8 cellular contexts compared by ENCODE assay signal in genomic region chr17:37643829-37644228, GRCh38. TPM values are rescaled to one million over a fixed set of nuclear protein-coding genes. Genes with fewer than 3 reads are reported as not detected.
DNase-seq lines count a peak whose midpoint lies in the region; ATAC-seq and TF ChIP-seq lines count a peak whose summit lies in the region.

No MANE protein-coding gene starts in this region.

- H3K27me3 ChIP-seq in tibial artery = peaks cover 0 to 6% of the 10 kb centered on the region in 2 donors

- no peak for DNase-seq in activated CD4-positive, alpha-beta T cell treated with anti-CD3 and anti-CD28 coated beads, Interleukin-2, amount 10 ng/mL, durations not matched to agents 7 days and 5 days
- no peak for DNase-seq in activated CD4-positive, alpha-beta T cell treated with anti-CD3 and anti-CD28 coated beads, Interleukin-2, amount 50 U/mL, for 48 hours
- no peak for DNase-seq in activated naive CD8-positive, alpha-beta T cell treated with anti-CD3 and anti-CD28 coated beads, Interleukin-2, amount 10 ng/mL, durations not matched to agents 7 days and 5 days
- DNase-seq in kidney tubule cell (ENCODE audit: low spot score) (peak; percentile 48), tibial artery (no peak), omental fat pad (ENCODE audit: low spot score) (no peak), epidermal melanocyte (ENCODE audit: insufficient read length, low spot score) (no peak), NCI-H2107 treated with DMSO at 0.1 percent for 48 hours (lab: John Stamatoyannopoulos, UW; ENCODE audit: unreplicated experiment) (no peak)

- peaks cover 47% of the 10 kb centered on the region for H3K27me3 Mint-ChIP-seq in activated CD4-positive, alpha-beta T cell treated with anti-CD3 and anti-CD28 coated beads, Interleukin-2, amount 10 ng/mL, durations not matched to agents 7 days and 5 days
- H3K27me3 Mint-ChIP-seq in activated naive CD8-positive, alpha-beta T cell treated with anti-CD3 and anti-CD28 coated beads, Interleukin-2, amount 10 ng/mL, durations not matched to agents 7 days and 5 days = peaks cover 49% of the 10 kb centered on the region

- TF ChIP-seq CTCF in tibial artery (IDR thresholded peaks at IDR 0.05) = no peak
- TF ChIP-seq CTCF in omental fat pad (IDR thresholded peaks at IDR 0.05) = no peak

- peak overlapping the region; percentile 97 for H3K4me3 Mint-ChIP-seq in activated CD4-positive, alpha-beta T cell treated with anti-CD3 and anti-CD28 coated beads, Interleukin-2, amount 10 ng/mL, durations not matched to agents 7 days and 5 days
- peak overlapping the region; percentile 91 for H3K4me3 Mint-ChIP-seq in activated naive CD8-positive, alpha-beta T cell treated with anti-CD3 and anti-CD28 coated beads, Interleukin-2, amount 10 ng/mL, durations not matched to agents 7 days and 5 days

- peaks cover 0 to 18% (median 12%) of the 10 kb centered on the region in 3 donors for H3K36me3 ChIP-seq in tibial artery

- no peaks in the 10 kb centered on the region for H3K9me3 Mint-ChIP-seq in activated CD4-positive, alpha-beta T cell treated with anti-CD3 and anti-CD28 coated beads, Interleukin-2, amount 10 ng/mL, durations not matched to agents 7 days and 5 days
- no peaks in the 10 kb centered on the region for H3K9me3 Mint-ChIP-seq in activated naive CD8-positive, alpha-beta T cell treated with anti-CD3 and anti-CD28 coated beads, Interleukin-2, amount 10 ng/mL, durations not matched to agents 7 days and 5 days

- peak overlapping the region; percentile 86 to 87 for H3K27ac ChIP-seq in tibial artery

- CTCF ChIA-PET in activated CD4-positive, alpha-beta T cell treated with anti-CD3 and anti-CD28 coated beads, Interleukin-2, amount 10 ng/mL, durations not matched to agents 7 days and 5 days (lab: Charles Lee) = no interaction called here

- H3K4me1 Mint-ChIP-seq in activated CD4-positive, alpha-beta T cell treated with anti-CD3 and anti-CD28 coated beads, Interleukin-2, amount 10 ng/mL, durations not matched to agents 7 days and 5 days = peaks cover 31% of the 10 kb centered on the region
- peaks cover 26% of the 10 kb centered on the region for H3K4me1 Mint-ChIP-seq in activated naive CD8-positive, alpha-beta T cell treated with anti-CD3 and anti-CD28 coated beads, Interleukin-2, amount 10 ng/mL, durations not matched to agents 7 days and 5 days

- no peaks in the 10 kb centered on the region for H3K9me3 ChIP-seq in tibial artery

- POLR2A ChIA-PET in activated CD4-positive, alpha-beta T cell treated with anti-CD3 and anti-CD28 coated beads, Interleukin-2, amount 10 ng/mL, durations not matched to agents 7 days and 5 days (lab: Charles Lee) = no interaction called here
- POLR2A ChIA-PET in activated naive CD8-positive, alpha-beta T cell treated with anti-CD3 and anti-CD28 coated beads, Interleukin-2, amount 10 ng/mL, durations not matched to agents 7 days and 5 days (lab: Charles Lee) = interaction anchor here (2.1 kb wide), 1 partner anchor 34 kb away, joined by 6 read pairs; the partner anchor contains the start of gene SYNRG

- peaks cover 0 to 40% (median 15%) of the 10 kb centered on the region in 4 donors for H3K4me1 ChIP-seq in tibial artery

- H3K4me3 ChIP-seq in tibial artery = peak overlapping the region; percentile 72 to 84

- no peak overlapping the region for H3K27ac Mint-ChIP-seq in activated CD4-positive, alpha-beta T cell treated with anti-CD3 and anti-CD28 coated beads, Interleukin-2, amount 10 ng/mL, durations not matched to agents 7 days and 5 days
- H3K27ac Mint-ChIP-seq in activated naive CD8-positive, alpha-beta T cell treated with anti-CD3 and anti-CD28 coated beads, Interleukin-2, amount 10 ng/mL, durations not matched to agents 7 days and 5 days = no peak overlapping the region

- H3K36me3 Mint-ChIP-seq in activated CD4-positive, alpha-beta T cell treated with anti-CD3 and anti-CD28 coated beads, Interleukin-2, amount 10 ng/mL, durations not matched to agents 7 days and 5 days (ENCODE audit: low read depth) = peaks cover 25% of the 10 kb centered on the region
- peaks cover 6% of the 10 kb centered on the region for H3K36me3 Mint-ChIP-seq in activated naive CD8-positive, alpha-beta T cell treated with anti-CD3 and anti-CD28 coated beads, Interleukin-2, amount 10 ng/mL, durations not matched to agents 7 days and 5 days

- no peak for ATAC-seq in activated naive CD8-positive, alpha-beta T cell treated with anti-CD3 and anti-CD28 coated beads, Interleukin-2, amount 10 ng/mL, durations not matched to agents 7 days and 5 days (ENCODE audit: low read depth)
- no peak for ATAC-seq in omental fat pad (ENCODE audit: low FRiP score)

- intact Hi-C loops in tibial artery (cut with DNase I; ENCODE audit: low total_unique reads) = no loop called here

RNA-seq across cellular contexts. Expression of gene DDX52, which starts 0.6 kb away (rescaled TPM):
- total RNA-seq in activated CD4-positive, alpha-beta T cell treated with anti-CD3 and anti-CD28 coated beads, Interleukin-2, amount 10 ng/mL, durations not matched to agents 7 days and 5 days = 10 to 100 TPM; 26.7 to 27.7 TPM
- 10 to 100 TPM; 22.7 to 29.6 TPM for total RNA-seq in activated naive CD8-positive, alpha-beta T cell treated with anti-CD3 and anti-CD28 coated beads, Interleukin-2, amount 10 ng/mL, durations not matched to agents 7 days and 5 days
- 10 to 100 TPM; 13.1 to 23.9 (median 16.6) TPM for total RNA-seq in omental fat pad

RNA-seq across cellular contexts. Expression of gene SYNRG, which starts 34.6 kb away (rescaled TPM):
- total RNA-seq in activated CD4-positive, alpha-beta T cell treated with anti-CD3 and anti-CD28 coated beads, Interleukin-2, amount 10 ng/mL, durations not matched to agents 7 days and 5 days = 100 to 1,000 TPM; 106 to 111 TPM
- 100 to 1,000 TPM; 123 to 137 TPM for total RNA-seq in activated naive CD8-positive, alpha-beta T cell treated with anti-CD3 and anti-CD28 coated beads, Interleukin-2, amount 10 ng/mL, durations not matched to agents 7 days and 5 days
- total RNA-seq in omental fat pad = 10 to 100 TPM; 17.4 to 33.1 (median 22.7) TPM
